In the genomic region with DNA sequence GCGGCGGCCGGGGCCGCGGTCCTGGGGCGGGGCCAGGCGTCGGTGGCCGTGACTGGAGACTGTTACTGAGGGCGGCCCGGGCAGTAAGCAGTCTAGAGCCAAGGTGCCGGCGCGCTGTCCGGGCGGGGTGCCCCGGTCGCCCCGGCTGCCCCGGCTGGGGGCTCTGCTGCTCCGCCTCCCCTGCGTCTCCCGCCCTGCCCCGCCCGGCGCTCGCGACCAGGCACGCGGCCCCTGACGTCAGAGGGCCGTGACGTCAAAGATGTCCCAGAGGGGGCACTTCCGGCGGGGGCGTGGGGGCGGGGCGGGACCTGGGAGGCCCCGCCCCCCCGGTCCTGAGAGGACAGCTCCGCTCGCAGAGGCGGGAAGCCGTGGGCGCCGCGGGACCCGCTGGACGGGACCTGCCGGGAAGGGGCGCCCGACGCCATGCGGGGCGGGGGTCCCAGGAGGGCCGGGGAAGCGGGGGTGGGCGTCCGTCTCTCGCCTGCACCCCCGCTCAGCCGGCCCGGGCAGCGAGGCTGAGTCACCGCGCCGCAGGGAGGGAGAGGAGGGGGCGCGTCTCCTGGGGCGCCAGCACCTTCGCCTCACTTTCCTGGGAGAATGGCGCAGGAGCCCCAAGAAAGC, we compare ENCODE assay signal across 8 cellular contexts. TPM values are rescaled to one million over a fixed set of nuclear protein-coding genes. Genes with fewer than 3 reads are reported as not detected.
A peak's percentile ranks its signal among the peaks of the same experiment; 100 is the strongest.
DNase-seq lines count a peak whose midpoint lies in the region; ATAC-seq, FAIRE-seq and TF ChIP-seq lines count a peak whose summit lies in the region.

No MANE protein-coding gene starts in this region.

- no peaks in the 10 kb centered on the region for H3K36me3 Mint-ChIP-seq in CD8-positive, alpha-beta T cell
- no peaks in the 10 kb centered on the region for H3K36me3 Mint-ChIP-seq in activated CD4-positive, alpha-beta T cell treated with anti-CD3 and anti-CD28 coated beads, Interleukin-2, amount 10 ng/mL, durations not matched to agents 7 days and 5 days (ENCODE audit: low read depth)
- no peaks in the 10 kb centered on the region for H3K36me3 Mint-ChIP-seq in stimulated activated memory B cell treated with anti-CD40 and anti-IgM and Interleukin-4, amounts not matched to agents 10 μg/mL and 1 μg/mL and 100 μg/mL, for 72 hours

- H3K9me3 ChIP-seq in CD8-positive, alpha-beta T cell (ENCODE audit: low read length) = no peaks in the 10 kb centered on the region
- H3K9me3 ChIP-seq in H1 (ENCODE audit: insufficient read depth in 2 of 2, low read depth in 1 of 2, low read length in 1 of 2) = no peaks in the 10 kb centered on the region

- TF ChIP-seq CTCF in CD8-positive, alpha-beta T cell (IDR thresholded peaks at IDR 0.05) = no peak
- no peak for TF ChIP-seq CTCF in H1 (IDR thresholded peaks at IDR 0.05; ENCODE audit: control extremely low read depth in 1 of 3, insufficient read depth in 1 of 3, low read depth in 1 of 3, low read length in 3 of 3)

- H3K4me1 ChIP-seq in CD8-positive, alpha-beta T cell (ENCODE audit: insufficient read depth, low read length) = peaks cover 50% of the 10 kb centered on the region
- H3K4me1 ChIP-seq in H1 (replicated peaks in 1 of 4; ENCODE audit: control insufficient read depth in 3 of 4, insufficient read depth in 4 of 4, low read length in 3 of 4) = peaks cover 0 to 8% (median 5%) of the 10 kb centered on the region in 4 experiments; a peak in 5 of 7 replicates
- H3K4me1 ChIP-seq in mesendoderm (ENCODE audit: control insufficient read depth, low read depth, low read length) = peaks cover 3% of the 10 kb centered on the region

- H2BK20ac ChIP-seq in H1 (ENCODE audit: low read length) = no peak overlapping the region

- no peak overlapping the region for H2AK5ac ChIP-seq in H1 (ENCODE audit: low read depth, low read length)
- H2AK5ac ChIP-seq in mesendoderm (ENCODE audit: low read length) = no peak overlapping the region

- H3K18ac ChIP-seq in H1 (ENCODE audit: extremely low read depth, low read length) (no peak overlapping the region), mesendoderm (ENCODE audit: low read length) (no peak overlapping the region)

- peaks cover 9% of the 10 kb centered on the region; the same call in 1 of the 2 replicates for H3K23me2 ChIP-seq in H1 (ENCODE audit: low read depth, low read length)

- peak; percentile 36 to 84 (median 61) for DNase-seq in CD8-positive, alpha-beta T cell
- DNase-seq in NCI-H1105 (lab: John Stamatoyannopoulos, UW) (peak; percentile 25), H1 (ENCODE audit: low read depth in 1 of 2, low spot score in 2 of 2) (peak in 1 of 2 experiments; percentile 77), mesendoderm (peak; percentile 77), NCI-H526 treated with DMSO at 0.1 percent for 48 hours (lab: John Stamatoyannopoulos, UW) (no peak)
- DNase-seq in activated CD4-positive, alpha-beta T cell treated with anti-CD3 and anti-CD28 coated beads, Interleukin-2, amount 10 ng/mL, durations not matched to agents 7 days and 5 days = peak; percentile 69

- FAIRE-seq in H1 (lab: Jason Lieb, UNC) = no peak

- no CpG with 5 or more reads among the region's 72 CpGs for WGBS in H1 (ENCODE audit: extremely low coverage in 1 of 2, insufficient coverage in 1 of 2, insufficient read length in 1 of 2, insufficient replicate concordance in 2 of 2, low coverage in 1 of 2, low lambda C conversion rate in 2 of 2, missing lambda C conversion rate in 1 of 2), 2 experiments
- no CpG with 5 or more reads among the region's 72 CpGs for WGBS in mesendoderm (ENCODE audit: extremely low coverage, insufficient coverage, low lambda C conversion rate)

- H3K4me3 Mint-ChIP-seq in CD8-positive, alpha-beta T cell = no peak overlapping the region
- H3K4me3 Mint-ChIP-seq in activated CD4-positive, alpha-beta T cell treated with anti-CD3 and anti-CD28 coated beads, Interleukin-2, amount 10 ng/mL, durations not matched to agents 7 days and 5 days = no peak overlapping the region
- H3K4me3 Mint-ChIP-seq in stimulated activated memory B cell treated with anti-CD40 and anti-IgM and Interleukin-4, amounts not matched to agents 10 μg/mL and 1 μg/mL and 100 μg/mL, for 72 hours = no peak overlapping the region

- peaks cover 8% of the 10 kb centered on the region for H3K27me3 Mint-ChIP-seq in CD8-positive, alpha-beta T cell (ENCODE audit: low read depth)
- peaks cover 17% of the 10 kb centered on the region for H3K27me3 Mint-ChIP-seq in activated CD4-positive, alpha-beta T cell treated with anti-CD3 and anti-CD28 coated beads, Interleukin-2, amount 10 ng/mL, durations not matched to agents 7 days and 5 days
- H3K27me3 Mint-ChIP-seq in stimulated activated memory B cell treated with anti-CD40 and anti-IgM and Interleukin-4, amounts not matched to agents 10 μg/mL and 1 μg/mL and 100 μg/mL, for 72 hours = peaks cover 31% of the 10 kb centered on the region

- no peak for TF ChIP-seq POLR2A in H1 (IDR thresholded peaks at IDR 0.05; ENCODE audit: control extremely low read depth in 1 of 2, low read depth in 2 of 2, low read length in 2 of 2)

- no peaks in the 10 kb centered on the region for H3K9me3 Mint-ChIP-seq in CD8-positive, alpha-beta T cell
- no peaks in the 10 kb centered on the region for H3K9me3 Mint-ChIP-seq in activated CD4-positive, alpha-beta T cell treated with anti-CD3 and anti-CD28 coated beads, Interleukin-2, amount 10 ng/mL, durations not matched to agents 7 days and 5 days
- no peaks in the 10 kb centered on the region for H3K9me3 Mint-ChIP-seq in stimulated activated memory B cell treated with anti-CD40 and anti-IgM and Interleukin-4, amounts not matched to agents 10 μg/mL and 1 μg/mL and 100 μg/mL, for 72 hours

- intact Hi-C loops in CD8-positive, alpha-beta T cell (cut with DNase I, micrococcal nuclease) = loop anchor here (1.0 to 5.0 kb wide), 5 partner anchors 8 to 848 kb away; a partner anchor contains a TSS

- no peak overlapping the region for H4K5ac ChIP-seq in H1 (ENCODE audit: insufficient read length, low read depth, low read length)
- no peak overlapping the region for H4K5ac ChIP-seq in mesendoderm (ENCODE audit: low read length)

- H3K9ac ChIP-seq in H1 (replicated peaks in 1 of 4; ENCODE audit: extremely low read depth in 1 of 4, low read depth in 3 of 4, low read length in 3 of 4) = no peak overlapping the region
- no peak overlapping the region for H3K9ac ChIP-seq in mesendoderm (ENCODE audit: low read length)

- H4K8ac ChIP-seq in H1 (ENCODE audit: extremely low read depth, insufficient read depth, low read length) (no peak overlapping the region), mesendoderm (ENCODE audit: low read depth, low read length) (no peak overlapping the region)

- H2BK12ac ChIP-seq in H1 (ENCODE audit: low read depth, low read length) = no peak overlapping the region

- H2BK120ac ChIP-seq in H1 (replicated peaks; ENCODE audit: low read depth, low read length) (no peak overlapping the region), mesendoderm (ENCODE audit: low read depth, low read length) (no peak overlapping the region)

- POLR2A ChIA-PET in CD8-positive, alpha-beta T cell (lab: Charles Lee) = no interaction called here
- POLR2A ChIA-PET in activated CD4-positive, alpha-beta T cell treated with anti-CD3 and anti-CD28 coated beads, Interleukin-2, amount 10 ng/mL, durations not matched to agents 7 days and 5 days (lab: Charles Lee) = interaction anchor here (0.6 kb wide), 2 partner anchors 101 to 194 kb away, joined by 3 to 4 read pairs; no protein-coding TSS in a partner anchor
- POLR2A ChIA-PET in H1 (lab: Charles Lee; ENCODE audit: partially characterized antibody) = interaction anchor here (0.8 kb wide), 1 partner anchor 11 kb away, joined by 3 read pairs; no protein-coding TSS in a partner anchor

- no peaks in the 10 kb centered on the region for H3K79me1 ChIP-seq in H1 (ENCODE audit: low read depth, low read length)
- no peaks in the 10 kb centered on the region for H3K79me1 ChIP-seq in mesendoderm (ENCODE audit: low read length)

- H2BK5ac ChIP-seq in H1 (ENCODE audit: low read depth, low read length) (no peak overlapping the region), mesendoderm (ENCODE audit: low read length) (no peak overlapping the region)

- no peak overlapping the region for H3K27ac Mint-ChIP-seq in CD8-positive, alpha-beta T cell
- H3K27ac Mint-ChIP-seq in activated CD4-positive, alpha-beta T cell treated with anti-CD3 and anti-CD28 coated beads, Interleukin-2, amount 10 ng/mL, durations not matched to agents 7 days and 5 days = no peak overlapping the region
- H3K27ac Mint-ChIP-seq in stimulated activated memory B cell treated with anti-CD40 and anti-IgM and Interleukin-4, amounts not matched to agents 10 μg/mL and 1 μg/mL and 100 μg/mL, for 72 hours = no peak overlapping the region

- H3K14ac ChIP-seq in H1 (ENCODE audit: insufficient read length) = no peak overlapping the region

- no peak overlapping the region for H2AFZ ChIP-seq in H1 (ENCODE audit: low read length)

- H3K4me1 Mint-ChIP-seq in CD8-positive, alpha-beta T cell (ENCODE audit: low read depth) = peaks cover 31% of the 10 kb centered on the region
- H3K4me1 Mint-ChIP-seq in activated CD4-positive, alpha-beta T cell treated with anti-CD3 and anti-CD28 coated beads, Interleukin-2, amount 10 ng/mL, durations not matched to agents 7 days and 5 days = peaks cover 26% of the 10 kb centered on the region
- peaks cover 42% of the 10 kb centered on the region for H3K4me1 Mint-ChIP-seq in stimulated activated memory B cell treated with anti-CD40 and anti-IgM and Interleukin-4, amounts not matched to agents 10 μg/mL and 1 μg/mL and 100 μg/mL, for 72 hours

- peak overlapping the region; percentile 48 for H3K4me3 ChIP-seq in CD8-positive, alpha-beta T cell (ENCODE audit: low read depth, low read length)
- H3K4me3 ChIP-seq in H1 (ENCODE audit: extremely low read depth in 1 of 4, insufficient read depth in 2 of 4, low read depth in 3 of 4, low read length in 4 of 4) (peak overlapping the region in 2 of 4 experiments; percentile 17 to 54; a peak in 3 of 8 replicates), mesendoderm (ENCODE audit: low read length) (no peak overlapping the region)

- H2BK15ac ChIP-seq in H1 (ENCODE audit: low read length) = no peak overlapping the region
- H2BK15ac ChIP-seq in mesendoderm (replicated peaks; ENCODE audit: low read depth) = no peak overlapping the region

- no peak overlapping the region for H4K91ac ChIP-seq in H1 (replicated peaks; ENCODE audit: insufficient read length, low read length)

- TF ChIP-seq RAD21 in H1 (IDR thresholded peaks at IDR 0.05 in 1 of 2, conservative IDR thresholded peaks at IDR 0.05 in 1 of 2; ENCODE audit: low read depth in 2 of 2, low read length in 2 of 2) = no peak

- ATAC-seq in CD8-positive, alpha-beta T cell = peak; percentile 34
- peak; percentile 4 for ATAC-seq in GM21737 (IDR thresholded peaks at IDR 0.05; ENCODE audit: unreplicated experiment)
- ATAC-seq in stimulated activated memory B cell treated with anti-CD40 and anti-IgM and Interleukin-4, amounts not matched to agents 10 μg/mL and 1 μg/mL and 100 μg/mL, for 72 hours = peak; percentile 40

- H4K20me1 ChIP-seq in H1 (replicated peaks in 1 of 2; ENCODE audit: control insufficient read depth in 1 of 2, insufficient read depth in 2 of 2, low read length in 2 of 2) = peaks cover 9 to 13% of the 10 kb centered on the region in 2 experiments

- H3K79me2 ChIP-seq in H1 (ENCODE audit: control insufficient read depth in 1 of 2, insufficient read depth in 2 of 2, low read length in 2 of 2) = no peaks in the 10 kb centered on the region
- no peaks in the 10 kb centered on the region for H3K79me2 ChIP-seq in mesendoderm (ENCODE audit: control insufficient read depth, insufficient read depth, low read length)

- H3K36me3 ChIP-seq in CD8-positive, alpha-beta T cell (ENCODE audit: insufficient read depth, low read length) = no peaks in the 10 kb centered on the region
- peaks cover 0 to 5% (median 0%) of the 10 kb centered on the region in 4 experiments; a peak in 1 of 8 replicates for H3K36me3 ChIP-seq in H1 (ENCODE audit: control insufficient read depth in 2 of 4, insufficient read depth in 4 of 4, low read length in 3 of 4)
- H3K36me3 ChIP-seq in mesendoderm (ENCODE audit: control insufficient read depth, insufficient read depth, low read length) = no peaks in the 10 kb centered on the region

- CTCF ChIA-PET in CD8-positive, alpha-beta T cell (lab: Charles Lee) = interaction anchor here (0.8 kb wide), 1 partner anchor 232 kb away, joined by 3 read pairs; no protein-coding TSS in a partner anchor
- CTCF ChIA-PET in activated CD4-positive, alpha-beta T cell treated with anti-CD3 and anti-CD28 coated beads, Interleukin-2, amount 10 ng/mL, durations not matched to agents 7 days and 5 days (lab: Charles Lee) = interaction anchor here (0.9 to 2.7 kb wide), 2 partner anchors 61 to 195 kb away, joined by 3 to 17 read pairs; no protein-coding TSS in a partner anchor
- CTCF ChIA-PET in H1 (lab: Charles Lee; ENCODE audit: partially characterized antibody) = interaction anchor here (1.4 to 2.5 kb wide), 3 partner anchors 9 to 195 kb away, joined by 3 to 10 read pairs (median 4); no protein-coding TSS in a partner anchor

- H3K27me3 ChIP-seq in CD8-positive, alpha-beta T cell (ENCODE audit: insufficient read depth, low read length) = no peaks in the 10 kb centered on the region
- peaks cover 50 to 74% (median 70%) of the 10 kb centered on the region in 4 experiments for H3K27me3 ChIP-seq in H1 (replicated peaks in 1 of 4; ENCODE audit: control insufficient read depth in 3 of 4, extremely low read depth in 1 of 4, insufficient read depth in 3 of 4, low read length in 3 of 4)
- peaks cover 31% of the 10 kb centered on the region for H3K27me3 ChIP-seq in mesendoderm (ENCODE audit: insufficient read depth, low read length, poor library complexity)

- H3K27ac ChIP-seq in CD8-positive, alpha-beta T cell (ENCODE audit: low read depth, low read length) = no peak overlapping the region
- no peak overlapping the region for H3K27ac ChIP-seq in H1 (ENCODE audit: low read depth, low read length)
- H3K27ac ChIP-seq in mesendoderm (ENCODE audit: low read depth, low read length) = no peak overlapping the region

- peak overlapping the region; percentile 3 to 68 for H3K4me2 ChIP-seq in H1 (ENCODE audit: insufficient read depth in 1 of 2, low read depth in 2 of 2, low read length in 2 of 2)
- H3K4me2 ChIP-seq in mesendoderm (ENCODE audit: low read length) = no peak overlapping the region

- H3K56ac ChIP-seq in H1 (replicated peaks; ENCODE audit: insufficient read length, low read depth, low read length) = no peak overlapping the region
- H3K56ac ChIP-seq in mesendoderm (ENCODE audit: low read length) = no peak overlapping the region

- H3K4ac ChIP-seq in H1 (replicated peaks; ENCODE audit: insufficient read length, low read depth, low read length) (no peak overlapping the region), mesendoderm (ENCODE audit: low read depth, low read length) (no peak overlapping the region)

- H3K23ac ChIP-seq in H1 (ENCODE audit: insufficient read length) (no peak overlapping the region), mesendoderm (ENCODE audit: low read length) (no peak overlapping the region)

- TF ChIP-seq EP300 in H1 (IDR thresholded peaks at IDR 0.05; ENCODE audit: borderline replicate concordance in 1 of 2, low read depth in 2 of 2, low read length in 2 of 2) = no peak

RNA-seq across cellular contexts. Expression of a gene that starts 4.5 kb away (rescaled TPM):
- 10 to 100 TPM; 12.1 to 13.0 TPM for total RNA-seq in CD8-positive, alpha-beta T cell
- total RNA-seq in activated CD4-positive, alpha-beta T cell treated with anti-CD3 and anti-CD28 coated beads, Interleukin-2, amount 10 ng/mL, durations not matched to agents 7 days and 5 days = 10 to 100 TPM; 29.0 to 31.0 TPM
- 0.09 and 0.19 TPM in 2 replicates for total RNA-seq in H1 (2021; fragmentation: NEBNext Ultra II Directional; extraction: Animal tissue kit (Norgen Biotek cat#: 25700))
- polyA plus RNA-seq in H1 (2011; rRNA removed) = 0.06 and 0.11 TPM in 2 replicates
- polyA plus RNA-seq in H1 (2011; cell fraction: cytosol; rRNA removed) = 0.09 TPM
- polyA plus RNA-seq in H1 (2011; cell fraction: nucleus; rRNA removed) = 0.20 TPM
- 0.09 to 0.24 TPM (median 0.20 TPM) in 4 replicates for polyA plus RNA-seq in H1 (2012, experiment 1 of 2)
- 0.20 TPM for polyA plus RNA-seq in H1 (2012, experiment 2 of 2)
- 0.02 TPM for polyA plus RNA-seq in H1 (2013, experiment 1 of 2)
- 0.11 TPM for polyA plus RNA-seq in H1 (2013, experiment 2 of 2)
- 0.22 TPM in 1 of 2 replicates, not detected in the other for polyA minus RNA-seq in H1 (2011; rRNA and poly(A)+ RNA removed)
- not detected for polyA minus RNA-seq in H1 (2011; cell fraction: cytosol; rRNA and poly(A)+ RNA removed)
- 0.30 TPM for polyA minus RNA-seq in H1 (2011; cell fraction: nucleus; rRNA and poly(A)+ RNA removed)
- polyA plus RNA-seq in mesendoderm (2013, experiment 1 of 2) = 0.10 TPM
- polyA plus RNA-seq in mesendoderm (2013, experiment 2 of 2) = 0.10 TPM

RNA-seq across cellular contexts. Expression of a gene that starts 8.5 kb away (rescaled TPM):
- total RNA-seq in CD8-positive, alpha-beta T cell = 10 to 100 TPM; 38.7 to 48.2 TPM
- total RNA-seq in activated CD4-positive, alpha-beta T cell treated with anti-CD3 and anti-CD28 coated beads, Interleukin-2, amount 10 ng/mL, durations not matched to agents 7 days and 5 days = 10 to 100 TPM; 36.8 to 37.9 TPM
- 14.9 and 15.3 TPM in 2 replicates for total RNA-seq in H1 (2021; fragmentation: NEBNext Ultra II Directional; extraction: Animal tissue kit (Norgen Biotek cat#: 25700))
- polyA plus RNA-seq in H1 (2011; rRNA removed) = 34.5 and 37.0 TPM in 2 replicates
- 24.4 TPM for polyA plus RNA-seq in H1 (2011; cell fraction: cytosol; rRNA removed)
- 22.7 TPM for polyA plus RNA-seq in H1 (2011; cell fraction: nucleus; rRNA removed)
- 17.7 to 21.4 TPM (median 18.6 TPM) in 4 replicates for polyA plus RNA-seq in H1 (2012, experiment 1 of 2)
- polyA plus RNA-seq in H1 (2012, experiment 2 of 2) = 42.5 TPM
- polyA plus RNA-seq in H1 (2013, experiment 1 of 2) = 23.4 TPM
- 23.8 TPM for polyA plus RNA-seq in H1 (2013, experiment 2 of 2)
- polyA minus RNA-seq in H1 (2011; rRNA and poly(A)+ RNA removed) = 18.9 TPM in 2 replicates
- 7.5 TPM for polyA minus RNA-seq in H1 (2011; cell fraction: cytosol; rRNA and poly(A)+ RNA removed)
- 5.2 TPM for polyA minus RNA-seq in H1 (2011; cell fraction: nucleus; rRNA and poly(A)+ RNA removed)
- polyA plus RNA-seq in mesendoderm (2013, experiment 1 of 2) = 43.4 TPM
- polyA plus RNA-seq in mesendoderm (2013, experiment 2 of 2) = 43.4 TPM

RNA-seq across cellular contexts. Expression of a gene that starts 20.4 kb away (rescaled TPM):
- 100 to 1,000 TPM; 128 to 149 TPM for total RNA-seq in CD8-positive, alpha-beta T cell
- total RNA-seq in activated CD4-positive, alpha-beta T cell treated with anti-CD3 and anti-CD28 coated beads, Interleukin-2, amount 10 ng/mL, durations not matched to agents 7 days and 5 days = 10 to 100 TPM; 31.3 to 37.8 TPM
- 24.9 and 27.1 TPM in 2 replicates for total RNA-seq in H1 (2021; fragmentation: NEBNext Ultra II Directional; extraction: Animal tissue kit (Norgen Biotek cat#: 25700))
- polyA plus RNA-seq in H1 (2011; rRNA removed) = 30.0 and 48.3 TPM in 2 replicates
- polyA plus RNA-seq in H1 (2011; cell fraction: cytosol; rRNA removed) = 26.0 TPM
- polyA plus RNA-seq in H1 (2011; cell fraction: nucleus; rRNA removed) = 76.8 TPM
- polyA plus RNA-seq in H1 (2012, experiment 1 of 2) = 14.1 to 21.6 TPM (median 19.7 TPM) in 4 replicates
- 16.4 TPM for polyA plus RNA-seq in H1 (2012, experiment 2 of 2)
- 13.4 TPM for polyA plus RNA-seq in H1 (2013, experiment 1 of 2)
- polyA plus RNA-seq in H1 (2013, experiment 2 of 2) = 12.3 TPM
- 22.8 and 35.7 TPM in 2 replicates for polyA minus RNA-seq in H1 (2011; rRNA and poly(A)+ RNA removed)
- 15.0 TPM for polyA minus RNA-seq in H1 (2011; cell fraction: cytosol; rRNA and poly(A)+ RNA removed)
- polyA minus RNA-seq in H1 (2011; cell fraction: nucleus; rRNA and poly(A)+ RNA removed) = 34.4 TPM
- 20.0 TPM for polyA plus RNA-seq in mesendoderm (2013, experiment 1 of 2)
- polyA plus RNA-seq in mesendoderm (2013, experiment 2 of 2) = 19.3 TPM

RNA-seq across cellular contexts. Expression of a gene that starts 25.2 kb away (rescaled TPM):
- not detected for total RNA-seq in CD8-positive, alpha-beta T cell
- total RNA-seq in activated CD4-positive, alpha-beta T cell treated with anti-CD3 and anti-CD28 coated beads, Interleukin-2, amount 10 ng/mL, durations not matched to agents 7 days and 5 days = under 1 TPM; 0.19 to 0.20 TPM
- 0.11 TPM in 1 of 2 replicates, not detected in the other for total RNA-seq in H1 (2021; fragmentation: NEBNext Ultra II Directional; extraction: Animal tissue kit (Norgen Biotek cat#: 25700))
- polyA plus RNA-seq in H1 (2011; rRNA removed) = 0.09 and 0.11 TPM in 2 replicates
- polyA plus RNA-seq in H1 (2011; cell fraction: cytosol; rRNA removed) = 0.10 TPM
- polyA plus RNA-seq in H1 (2011; cell fraction: nucleus; rRNA removed) = 0.07 TPM
- 0.11 to 0.17 TPM (median 0.14 TPM) in 3 of 4 replicates, not detected in the other for polyA plus RNA-seq in H1 (2012, experiment 1 of 2)
- 0.12 TPM for polyA plus RNA-seq in H1 (2012, experiment 2 of 2)
- 0.06 TPM for polyA plus RNA-seq in H1 (2013, experiment 1 of 2)
- polyA plus RNA-seq in H1 (2013, experiment 2 of 2) = 0.04 TPM
- 0.03 and 0.05 TPM in 2 replicates for polyA minus RNA-seq in H1 (2011; rRNA and poly(A)+ RNA removed)
- not detected for polyA minus RNA-seq in H1 (2011; cell fraction: cytosol; rRNA and poly(A)+ RNA removed)
- not detected for polyA minus RNA-seq in H1 (2011; cell fraction: nucleus; rRNA and poly(A)+ RNA removed)
- polyA plus RNA-seq in mesendoderm (2013, experiment 1 of 2) = 0.20 TPM
- 0.14 TPM for polyA plus RNA-seq in mesendoderm (2013, experiment 2 of 2)

Comparison
In these comparisons a context has a peak if more than half of its experiments do, and no peak if none do; other contexts are left out.
1. RNA of a gene that starts 4.5 kb away (total RNA-seq): 29.0 to 31.0 TPM in activated CD4-positive, alpha-beta T cell treated with anti-CD3 and anti-CD28 coated beads, Interleukin-2, amount 10 ng/mL, durations not matched to agents 7 days and 5 days and 12.1 to 13.0 TPM in CD8-positive, alpha-beta T cell; 0.09 to 0.19 TPM in H1; every median in the first group is over 10 times any median in the second.
2. Peak in every context shown above with its lines, with median percentiles within 50 percentile points of each other: ATAC-seq.